2 cellular contexts compared by ENCODE assay signal in genomic region chr21:43653626-43654025, GRCh38.
TF ChIP-seq lines count a peak whose summit lies in the region.

No MANE protein-coding gene starts in this region.

TF ChIP-seq in WTC11, 78 proteins besides CTCF, POLR2A, EP300 and RAD21 (continued from another document):
- TF ChIP-seq FOXP1 (CRISPR knock-in tag; IDR thresholded peaks at IDR 0.05; ENCODE audit: borderline replicate concordance) = no peak
- no peak for TF ChIP-seq E2F5 (CRISPR knock-in tag; IDR thresholded peaks at IDR 0.05)
- no peak for TF ChIP-seq GRHL2 (CRISPR knock-in tag; IDR thresholded peaks at IDR 0.05; ENCODE audit: insufficient replicate concordance, severe bottlenecking)

TF ChIP-seq in H1, 55 proteins besides CTCF, POLR2A, EP300 and RAD21 (continued from another document):
- no peak for TF ChIP-seq CBX8 (IDR thresholded peaks at IDR 0.05; ENCODE audit: borderline replicate concordance, low read depth, low read length)
- no peak for TF ChIP-seq SIX5 (IDR thresholded peaks at IDR 0.05; ENCODE audit: low read depth, low read length)
- TF ChIP-seq FOSL1 (IDR thresholded peaks at IDR 0.05; ENCODE audit: insufficient read depth, low read depth, low read length) = no peak
- TF ChIP-seq TAF1 (IDR thresholded peaks at IDR 0.05; ENCODE audit: low read depth, low read length) = no peak
- TF ChIP-seq JUN (IDR thresholded peaks at IDR 0.05; ENCODE audit: low read depth, low read length) = no peak
- TF ChIP-seq KDM1A (IDR thresholded peaks at IDR 0.05; ENCODE audit: borderline replicate concordance, low read length) = no peak
- TF ChIP-seq KDM4A (IDR thresholded peaks at IDR 0.05; ENCODE audit: low read depth, low read length, severe bottlenecking) = no peak
